33 cellular contexts compared by ENCODE assay signal in the genomic region with DNA sequence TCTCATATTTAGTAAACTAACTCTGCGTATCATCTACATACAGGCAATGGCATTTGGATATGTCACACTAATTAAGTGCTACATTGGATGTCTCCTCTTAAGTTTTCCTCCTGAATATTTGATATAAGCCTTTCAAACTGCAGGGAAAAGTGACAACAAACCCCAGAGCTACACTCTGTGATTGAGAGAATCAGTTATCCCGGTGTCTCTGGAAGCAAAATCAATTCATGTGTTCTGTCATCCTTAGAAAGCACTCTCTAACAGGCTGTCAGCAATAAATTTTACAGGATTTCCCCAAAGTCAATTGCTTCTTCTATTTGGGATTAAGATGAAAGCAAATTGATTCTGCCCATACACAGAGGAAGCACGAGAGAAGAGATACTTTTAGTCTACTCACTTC.
"Had no signal": no experiment of that assay in that cellular context is flagged by ENCODE, and none has a peak within 500 bp of the region (broad histone marks: within the 10 kb centered on the region; RNA-seq: fewer than 3 reads in every experiment).

No MANE protein-coding gene starts in this region.

- H3K4me2 ChIP-seq: PC-9 had no signal

- H3K27ac ChIP-seq: PC-9, RWPE1, SJCRH30, SK-N-MC had no signal

- H3K9me3 ChIP-seq: MG63, SJCRH30 had no signal

- H3K27me3 ChIP-seq: MG63, SJCRH30 had no signal

- H2AFZ ChIP-seq: PC-9 had no signal

- H3K4me3 ChIP-seq: MG63, PC-9, SJCRH30, SK-N-MC had no signal

- ATAC-seq: Panc1, Right ventricle myocardium inferior, SK-N-SH treated with all-trans-retinoic acid at 6 μM for 48 hours had no signal

- DNase-seq: Kasumi-1, KG1, MG63, NCI-H1048, NCI-H1092 treated with DMSO at 0.1 percent for 48 hours, NCI-H1105 treated with DMSO at 0.1 percent for 48 hours, NCI-H1417, NCI-H1436, NCI-H146, NCI-H1694, NCI-H187, NCI-H1930, NCI-H2029 treated with DMSO at 0.1 percent for 48 hours, NCI-H2081 treated with DMSO at 0.1 percent for 48 hours, NCI-H2107, NCI-H2171, NCI-H226, NCI-H446 treated with DMSO at 0.1 percent for 48 hours, NCI-H510A, NCI-H526, NCI-H69, NCI-H748 treated with DMSO at 0.1 percent for 48 hours, PC-9, SHP77, SIG-M5, SJCRH30, SW 1271, T-helper 1 cell had no signal

- H3K36me3 ChIP-seq: MG63, SJCRH30 had no signal
